In genomic region chr13:49512578-49512977, GRCh38 we compare ENCODE assay signal across 20 cellular contexts.
"Had no signal": no experiment of that assay in that cellular context is flagged by ENCODE, and none has a peak within 500 bp of the region (broad histone marks: within the 10 kb centered on the region; RNA-seq: fewer than 3 reads in every experiment).

No MANE protein-coding gene starts in this region.

- H3K27me3 Mint-ChIP-seq: naive B cell; progenitor cell of endocrine pancreas; stimulated activated naive CD8-positive, alpha-beta T cell treated with anti-CD3 and anti-CD28 coated beads, Interleukin-15, Interleukin-2, amounts not matched to agents 100 ng/mL and 50 ng/mL, for 24 hours had no signal

- H3K36me3 ChIP-seq: colonic mucosa, ovary, uterus had no signal

- ATAC-seq: left cardiac atrium, left ventricle myocardium superior, right cardiac atrium had no signal

- H3K27ac Mint-ChIP-seq: progenitor cell of endocrine pancreas had no signal

- H3K4me3 Mint-ChIP-seq: naive B cell; neural crest cell; stimulated activated naive CD8-positive, alpha-beta T cell treated with anti-CD3 and anti-CD28 coated beads, Interleukin-15, Interleukin-2, amounts not matched to agents 100 ng/mL and 50 ng/mL, for 24 hours had no signal

- DNase-seq: colonic mucosa; dermis blood vessel endothelial cell; foreskin melanocyte; head of caudate nucleus; kidney; left cardiac atrium; left ventricle myocardium superior; mesendoderm; naive B cell; ovary; right cardiac atrium; stimulated activated CD4-positive, alpha-beta T cell treated with anti-CD3 and anti-CD28 coated beads, Interleukin-2, amount 100 ng/mL, for 48 hours; tibial artery; upper lobe of left lung; uterus had no signal

- H3K4me1 ChIP-seq: colonic mucosa, tibial artery, upper lobe of left lung, uterus had no signal

- H3K27ac ChIP-seq: colonic mucosa, hepatocyte, ovary, tibial artery, upper lobe of left lung, uterus had no signal

- H3K27me3 ChIP-seq: colonic mucosa, hepatocyte, ovary, tibial artery, upper lobe of left lung, uterus had no signal

- H3K9me3 ChIP-seq: colonic mucosa, ovary, tibial artery, upper lobe of left lung, uterus had no signal

- H3K4me3 ChIP-seq: colonic mucosa, hepatocyte, ovary, smooth muscle cell, tibial artery, upper lobe of left lung, uterus had no signal
